In genomic region chr5:59819806-59820205, GRCh38 we compare ENCODE assay signal across 2 cellular contexts.
TF ChIP-seq lines count a peak whose summit lies in the region.

No MANE protein-coding gene starts in this region.

TF ChIP-seq in IMR-90, 13 proteins besides CTCF, POLR2A, EP300 and RAD21:
- no peak for TF ChIP-seq MXI1 (IDR thresholded peaks at IDR 0.05; ENCODE audit: borderline replicate concordance, low read depth, low read length)
- TF ChIP-seq, protein P1, sequence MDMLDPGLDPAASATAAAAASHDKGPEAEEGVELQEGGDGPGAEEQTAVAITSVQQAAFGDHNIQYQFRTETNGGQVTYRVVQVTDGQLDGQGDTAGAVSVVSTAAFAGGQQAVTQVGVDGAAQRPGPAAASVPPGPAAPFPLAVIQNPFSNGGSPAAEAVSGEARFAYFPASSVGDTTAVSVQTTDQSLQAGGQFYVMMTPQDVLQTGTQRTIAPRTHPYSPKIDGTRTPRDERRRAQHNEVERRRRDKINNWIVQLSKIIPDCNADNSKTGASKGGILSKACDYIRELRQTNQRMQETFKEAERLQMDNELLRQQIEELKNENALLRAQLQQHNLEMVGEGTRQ (IDR thresholded peaks at IDR 0.05; ENCODE audit: low read depth, low read length) = no peak
- TF ChIP-seq CHD1 (IDR thresholded peaks at IDR 0.05; ENCODE audit: low read depth, low read length) = no peak
- TF ChIP-seq MAFK (IDR thresholded peaks at IDR 0.05; ENCODE audit: low read depth, low read length) = no peak
- TF ChIP-seq FOS (IDR thresholded peaks at IDR 0.05; ENCODE audit: low read depth, low read length) = no peak
- no peak for TF ChIP-seq NFE2L2 (IDR thresholded peaks at IDR 0.05; ENCODE audit: low read depth, low read length)
- no peak for TF ChIP-seq BHLHE40 (IDR thresholded peaks at IDR 0.05; ENCODE audit: low read depth, low read length)
- TF ChIP-seq SMC3 (IDR thresholded peaks at IDR 0.05; ENCODE audit: low read depth, low read length) = no peak
- no peak for TF ChIP-seq RFX5 (IDR thresholded peaks at IDR 0.05; ENCODE audit: low read depth, low read length)
- TF ChIP-seq ELK1 (IDR thresholded peaks at IDR 0.05; ENCODE audit: borderline replicate concordance, low read depth, low read length) = no peak
- no peak for TF ChIP-seq RCOR1 (IDR thresholded peaks at IDR 0.05; ENCODE audit: insufficient replicate concordance, low read length)
- TF ChIP-seq MAZ (IDR thresholded peaks at IDR 0.05; ENCODE audit: borderline replicate concordance, low read depth, low read length) = no peak
- no peak for TF ChIP-seq CEBPB (IDR thresholded peaks at IDR 0.05; ENCODE audit: low read depth, low read length)
TF ChIP-seq in IMR-90: peak in this region for 0.

TF ChIP-seq in WTC11, 78 proteins besides CTCF, POLR2A, EP300 and RAD21:
- TF ChIP-seq PRRX2 (CRISPR knock-in tag; IDR thresholded peaks at IDR 0.05) (no peak), PRDM15 (CRISPR knock-in tag; IDR thresholded peaks at IDR 0.05) (no peak), ZBTB21 (CRISPR knock-in tag; IDR thresholded peaks at IDR 0.05; ENCODE audit: borderline replicate concordance) (no peak), GRHL2 (CRISPR knock-in tag; IDR thresholded peaks at IDR 0.05; ENCODE audit: insufficient replicate concordance, severe bottlenecking) (no peak), ZNF317 (CRISPR knock-in tag; IDR thresholded peaks at IDR 0.05; ENCODE audit: borderline replicate concordance, low read depth) (no peak), ZNF671 (CRISPR knock-in tag; IDR thresholded peaks at IDR 0.05) (no peak)
- TF ChIP-seq, protein P2, sequence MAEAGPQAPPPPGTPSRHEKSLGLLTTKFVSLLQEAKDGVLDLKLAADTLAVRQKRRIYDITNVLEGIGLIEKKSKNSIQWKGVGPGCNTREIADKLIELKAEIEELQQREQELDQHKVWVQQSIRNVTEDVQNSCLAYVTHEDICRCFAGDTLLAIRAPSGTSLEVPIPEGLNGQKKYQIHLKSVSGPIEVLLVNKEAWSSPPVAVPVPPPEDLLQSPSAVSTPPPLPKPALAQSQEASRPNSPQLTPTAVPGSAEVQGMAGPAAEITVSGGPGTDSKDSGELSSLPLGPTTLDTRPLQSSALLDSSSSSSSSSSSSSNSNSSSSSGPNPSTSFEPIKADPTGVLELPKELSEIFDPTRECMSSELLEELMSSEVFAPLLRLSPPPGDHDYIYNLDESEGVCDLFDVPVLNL (CRISPR knock-in tag; IDR thresholded peaks at IDR 0.05; ENCODE audit: borderline replicate concordance, low read depth) = no peak
